Comparison of ENCODE assay signal across 8 cellular contexts in the genomic region with DNA sequence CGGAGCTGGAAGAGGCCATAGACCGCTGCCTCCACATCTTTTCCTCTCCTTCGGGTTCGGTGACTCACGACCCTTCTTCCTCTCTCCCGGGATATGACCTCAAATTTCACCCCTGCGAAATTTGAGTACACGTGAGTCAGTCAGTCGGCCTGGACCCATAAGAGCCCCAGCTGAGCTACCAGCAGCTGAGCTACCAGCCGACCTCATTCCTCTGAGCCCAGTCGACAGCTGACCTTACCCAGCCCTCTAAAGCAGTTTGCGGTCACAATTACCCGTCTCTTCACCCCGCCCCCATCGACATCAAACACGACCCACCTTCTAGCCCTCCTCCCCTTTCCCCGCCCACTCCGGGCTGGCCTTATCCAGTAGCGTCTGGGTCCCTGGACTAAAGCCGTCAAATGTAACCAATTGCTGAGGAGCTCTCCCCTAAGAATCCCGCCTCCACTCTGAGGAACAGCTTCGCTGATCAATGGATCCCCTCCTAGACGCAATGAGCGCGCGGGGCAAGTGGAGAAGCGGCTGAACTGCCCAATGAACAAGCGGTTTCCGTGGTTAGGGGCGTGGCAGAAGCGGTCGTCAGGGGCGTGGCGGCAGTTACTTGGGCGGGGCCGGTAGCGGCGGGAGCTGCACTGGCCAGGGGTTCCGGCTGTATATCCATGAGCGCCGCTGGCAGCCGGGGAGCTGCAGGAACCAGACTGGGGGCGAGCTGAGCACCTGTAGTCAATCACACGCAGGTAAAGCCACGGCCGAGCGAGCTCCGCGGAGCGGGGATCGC. TPM values are rescaled to one million over a fixed set of nuclear protein-coding genes. Genes with fewer than 3 reads are reported as not detected.
DNase-seq lines count a peak whose midpoint lies in the region; ATAC-seq, FAIRE-seq and TF ChIP-seq lines count a peak whose summit lies in the region.

Gene ABHD2, plus strand, starts transcription at position 627 of the 775 bp plus-strand sequence. CDS start 27,872 bp downstream, outside the sequence.

- H4K20me1 ChIP-seq in SU-DHL-6 (ENCODE audit: low read depth, low read length): no peaks in the 10 kb centered on the region

- WGBS in pancreas, 2 donors: 0 to 1% methylated on average over 50 to 51 of the region's 51 CpGs

- H3K9me3 ChIP-seq in SU-DHL-6 (ENCODE audit: insufficient read depth, low read length): no peaks in the 10 kb centered on the region
- H3K9me3 ChIP-seq in pancreas: no peaks in the 10 kb centered on the region
- no peaks in the 10 kb centered on the region for H3K9me3 ChIP-seq in tibial artery

- ATAC-seq in HG02678 (IDR thresholded peaks at IDR 0.05; ENCODE audit: unreplicated experiment) (peak; percentile 96), pancreas (peak; percentile 84 to 91 (median 88))
- peak; percentile 99 for ATAC-seq in activated naive CD8-positive, alpha-beta T cell treated with anti-CD3 and anti-CD28 coated beads, Interleukin-2, amount 10 ng/mL, durations not matched to agents 7 days and 5 days (ENCODE audit: low read depth)

- peak within 1 kb of the TSS; percentile 95 for H2AFZ ChIP-seq in SU-DHL-6 (ENCODE audit: low read depth, low read length, severe bottlenecking)

- intact Hi-C loops in head of caudate nucleus (cut with DNase I) (loop anchor here (10.0 kb wide), 1 partner anchor 47 kb away; no protein-coding TSS in a partner anchor), pancreas (cut with DNase I) (no loop called here), tibial artery (cut with DNase I; ENCODE audit: low total_unique reads) (no loop called here)

- H3K9me3 Mint-ChIP-seq in activated naive CD8-positive, alpha-beta T cell treated with anti-CD3 and anti-CD28 coated beads, Interleukin-2, amount 10 ng/mL, durations not matched to agents 7 days and 5 days: no peaks in the 10 kb centered on the region

- peak; percentile 36 for TF ChIP-seq POLR2A in GM10847 (IDR thresholded peaks at IDR 0.05; ENCODE audit: extremely low read depth, insufficient read length)

- POLR2A ChIA-PET in activated naive CD8-positive, alpha-beta T cell treated with anti-CD3 and anti-CD28 coated beads, Interleukin-2, amount 10 ng/mL, durations not matched to agents 7 days and 5 days (lab: Charles Lee): interaction anchor here (0.6 to 1.6 kb wide), 13 partner anchors 8 to 464 kb away, joined by 3 to 8 read pairs (median 4); partner anchors contain the start of genes FANCI and POLG

- no peak for TF ChIP-seq CTCF in SU-DHL-6 (IDR thresholded peaks at IDR 0.05; ENCODE audit: insufficient read depth, low read length, poor library complexity, severe bottlenecking)
- TF ChIP-seq CTCF in pancreas (IDR thresholded peaks at IDR 0.05): no peak
- peak in 1 of 2 experiments; percentile 27 for TF ChIP-seq CTCF in tibial artery (IDR thresholded peaks at IDR 0.05)

- H3K36me3 ChIP-seq in SU-DHL-6 (ENCODE audit: low read length): no peaks in the 10 kb centered on the region
- no peaks in the 10 kb centered on the region for H3K36me3 ChIP-seq in pancreas
- no peaks in the 10 kb centered on the region for H3K36me3 ChIP-seq in tibial artery

- H3K4me1 ChIP-seq in pancreas: peaks cover 10 to 31% (median 27%) of the 10 kb centered on the region in 3 donors
- peaks cover 4 to 54% (median 35%) of the 10 kb centered on the region in 4 donors for H3K4me1 ChIP-seq in tibial artery

- no peaks in the 10 kb centered on the region for H3K79me2 ChIP-seq in SU-DHL-6 (ENCODE audit: insufficient read depth, low read length)

- peaks cover 3% of the 10 kb centered on the region for H3K36me3 Mint-ChIP-seq in activated naive CD8-positive, alpha-beta T cell treated with anti-CD3 and anti-CD28 coated beads, Interleukin-2, amount 10 ng/mL, durations not matched to agents 7 days and 5 days

- H3K27ac ChIP-seq in SU-DHL-6 (ENCODE audit: low read depth, low read length): no peak within 1 kb of the TSS
- peak within 1 kb of the TSS; percentile 85 to 97 (median 95) for H3K27ac ChIP-seq in pancreas
- H3K27ac ChIP-seq in tibial artery: peak within 1 kb of the TSS; percentile 90 to 98

- peak within 1 kb of the TSS; percentile 95 for H3K27ac Mint-ChIP-seq in activated naive CD8-positive, alpha-beta T cell treated with anti-CD3 and anti-CD28 coated beads, Interleukin-2, amount 10 ng/mL, durations not matched to agents 7 days and 5 days

- FAIRE-seq in pancreas (lab: Jason Lieb, UNC): peak; percentile 93

- H3K9ac ChIP-seq in SU-DHL-6 (ENCODE audit: low read length): peak within 1 kb of the TSS; percentile 70

- H3K4me2 ChIP-seq in SU-DHL-6 (ENCODE audit: low read depth, low read length, poor library complexity, severe bottlenecking): peak within 1 kb of the TSS; percentile 69

- no peaks in the 10 kb centered on the region for H3K9me2 ChIP-seq in SU-DHL-6 (replicated peaks; ENCODE audit: insufficient read depth, low read length)

- H3K4me1 Mint-ChIP-seq in activated naive CD8-positive, alpha-beta T cell treated with anti-CD3 and anti-CD28 coated beads, Interleukin-2, amount 10 ng/mL, durations not matched to agents 7 days and 5 days: peaks cover 28% of the 10 kb centered on the region

- DNase-seq in NCI-H128 (lab: John Stamatoyannopoulos, UW; ENCODE audit: unreplicated experiment): peak; percentile 97
- DNase-seq in activated naive CD8-positive, alpha-beta T cell treated with anti-CD3 and anti-CD28 coated beads, Interleukin-2, amount 10 ng/mL, durations not matched to agents 7 days and 5 days: peak; percentile 98
- peak; percentile 96 to 100 (median 99) for DNase-seq in head of caudate nucleus
- peak; percentile 98 to 100 (median 99) for DNase-seq in pancreas
- DNase-seq in tibial artery: peak; percentile 100

- H3K27me3 ChIP-seq in SU-DHL-6 (ENCODE audit: low read length) (no peaks in the 10 kb centered on the region), pancreas (no peaks in the 10 kb centered on the region), tibial artery (no peaks in the 10 kb centered on the region)

- H3K4me3 ChIP-seq in SU-DHL-6 (ENCODE audit: insufficient read depth, low read length, poor library complexity, severe bottlenecking) (peak within 1 kb of the TSS; percentile 73), pancreas (peak within 1 kb of the TSS; percentile 96 to 99 (median 96)), tibial artery (peak within 1 kb of the TSS; percentile 75 to 96)

- no peaks in the 10 kb centered on the region for H3K27me3 Mint-ChIP-seq in activated naive CD8-positive, alpha-beta T cell treated with anti-CD3 and anti-CD28 coated beads, Interleukin-2, amount 10 ng/mL, durations not matched to agents 7 days and 5 days

- H3F3A ChIP-seq in SU-DHL-6 (ENCODE audit: insufficient read depth): no peaks in the 10 kb centered on the region

- no peak within 1 kb of the TSS for H3K4me3 Mint-ChIP-seq in activated naive CD8-positive, alpha-beta T cell treated with anti-CD3 and anti-CD28 coated beads, Interleukin-2, amount 10 ng/mL, durations not matched to agents 7 days and 5 days

RNA-seq across cellular contexts. Expression of gene ABHD2, which starts in this region (rescaled TPM):
- 10 to 100 TPM; 54.1 to 62.8 TPM for total RNA-seq in activated naive CD8-positive, alpha-beta T cell treated with anti-CD3 and anti-CD28 coated beads, Interleukin-2, amount 10 ng/mL, durations not matched to agents 7 days and 5 days
- 100 to 1,000 TPM; 104 to 151 (median 132) TPM for total RNA-seq in pancreas
- polyA plus RNA-seq in pancreas: 10 to 100 TPM in 1 of 2 donors, 1 to 10 TPM in 1; 7.9 to 16.2 TPM
